ENCODE assay signal across 22 cellular contexts in the genomic region with DNA sequence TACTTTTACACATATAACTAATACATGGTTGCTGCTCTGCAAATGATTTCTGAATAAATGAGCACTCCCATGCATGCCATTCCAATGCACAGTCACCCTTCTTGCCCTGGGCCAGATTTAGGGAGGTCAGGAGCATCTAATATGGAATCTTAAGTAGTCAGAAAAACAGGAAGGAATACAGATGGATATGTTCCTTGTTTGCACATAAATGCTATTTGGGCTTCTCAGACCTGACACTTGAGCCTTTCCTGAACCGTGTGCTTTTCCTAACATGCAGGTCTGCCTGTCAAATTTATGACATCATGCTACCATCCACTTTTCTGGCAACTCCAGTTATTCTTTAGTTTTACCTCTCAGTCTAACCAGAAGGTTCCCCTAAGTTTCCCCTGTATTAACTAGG.
DNase-seq lines count a peak whose midpoint lies in the region; ATAC-seq and TF ChIP-seq lines count a peak whose summit lies in the region.
"Had no signal": no experiment of that assay in that cellular context is flagged by ENCODE, and none has a peak within 500 bp of the region (broad histone marks: within the 10 kb centered on the region; RNA-seq: fewer than 3 reads in every experiment).

No MANE protein-coding gene starts in this region.

- H3K9me3 Mint-ChIP-seq in activated CD4-positive, alpha-beta T cell treated with anti-CD3 and anti-CD28 coated beads for 36 hours (ENCODE audit: low read depth) = no peaks in the 10 kb centered on the region

- DNase-seq in SK-N-SH = no peak
- no peak for DNase-seq in SJSA1 (ENCODE audit: low read depth in 1 of 2, low spot score in 2 of 2)
- DNase-seq in COLO668 (lab: John Stamatoyannopoulos, UW; ENCODE audit: unreplicated experiment) = no peak
- no peak for DNase-seq in activated CD4-positive, alpha-beta T cell treated with anti-CD3 and anti-CD28 coated beads for 36 hours
- no peak for DNase-seq in left ventricle myocardium inferior
- no peak for DNase-seq in HuH-7.5 (ENCODE audit: low spot score)
- DNase-seq: activated CD8-positive, alpha-beta memory T cell treated with anti-CD3 and anti-CD28 coated beads for 24 hours; activated gamma-delta T cell; activated T-cell treated with anti-CD3 and anti-CD28 coated beads, Interleukin-2, amount 50 U/mL, for 1 hour; DMS79; effector CD4-positive, alpha-beta T cell; left ventricle myocardium superior; mucosa of descending colon; NCI-H1048; NCI-H187; NCI-H446; T-helper 1 cell; upper lobe of left lung had no signal

- TF ChIP-seq CTCF in SK-N-SH (IDR thresholded peaks at IDR 0.05) (no peak), left ventricle myocardium inferior (IDR thresholded peaks at IDR 0.05; ENCODE audit: borderline replicate concordance) (no peak)

- 37% methylated on average over 1 of the region's 1 CpG for WGBS in SK-N-SH (ENCODE audit: low lambda C conversion rate)
- WGBS in mesodermal cell (ENCODE audit: insufficient coverage in 2 of 2), 2 experiments = 60 to 63% methylated on average over 1 of the region's 1 CpG

- TF ChIP-seq RAD21 in SK-N-SH (IDR thresholded peaks at IDR 0.05; ENCODE audit: low read length) = no peak

- H3K4me3 ChIP-seq in SK-N-SH (ENCODE audit: low read depth in 2 of 2, low read length in 1 of 2) = no peak overlapping the region
- no peak overlapping the region for H3K4me3 ChIP-seq in SJSA1
- H3K4me3 ChIP-seq in mesodermal cell (ENCODE audit: extremely low read depth, insufficient read depth, low read length, poor library complexity, severe bottlenecking) = no peak overlapping the region
- H3K4me3 ChIP-seq in left ventricle myocardium inferior = no peak overlapping the region
- H3K4me3 ChIP-seq: GM12878, mucosa of descending colon, upper lobe of left lung had no signal

- H3K79me2 ChIP-seq in SK-N-SH (ENCODE audit: insufficient read depth) = no peaks in the 10 kb centered on the region; the same call in 1 of the 2 replicates

- H3K36me3 Mint-ChIP-seq in activated CD4-positive, alpha-beta T cell treated with anti-CD3 and anti-CD28 coated beads for 36 hours (ENCODE audit: low read depth) = peaks cover 2% of the 10 kb centered on the region

- H3K27ac ChIP-seq in SK-N-SH (ENCODE audit: low read depth in 2 of 2, low read length in 1 of 2) (peak overlapping the region in 1 of 2 experiments; percentile 94; a peak in 2 of 4 replicates), SJSA1 (peak overlapping the region; percentile 97), mesodermal cell (ENCODE audit: low read depth, low read length, severe bottlenecking) (peak overlapping the region; percentile 92), left ventricle myocardium inferior (replicated peaks) (no peak overlapping the region)

- no peaks in the 10 kb centered on the region for H3K9me2 ChIP-seq in SK-N-SH

- no peak overlapping the region for H3K9ac ChIP-seq in SK-N-SH

- no peak overlapping the region for H3K4me2 ChIP-seq in SK-N-SH

- no peaks in the 10 kb centered on the region for H3K27me3 ChIP-seq in SK-N-SH (ENCODE audit: insufficient read depth)
- H3K27me3 ChIP-seq in SJSA1 (replicated peaks) = no peaks in the 10 kb centered on the region
- H3K27me3 ChIP-seq in left ventricle myocardium inferior (ENCODE audit: low read depth) = no peaks in the 10 kb centered on the region
- H3K27me3 ChIP-seq: upper lobe of left lung had no signal

- no peak overlapping the region for H3K4me3 Mint-ChIP-seq in activated CD4-positive, alpha-beta T cell treated with anti-CD3 and anti-CD28 coated beads for 36 hours

- no peak overlapping the region for H2AFZ ChIP-seq in SK-N-SH (ENCODE audit: low read depth)

- peak; percentile 50 for ATAC-seq in SK-N-SH treated with all-trans-retinoic acid at 6 μM for 48 hours
- no peak for ATAC-seq in activated CD4-positive, alpha-beta T cell treated with anti-CD3 and anti-CD28 coated beads for 36 hours
- ATAC-seq: esophagus mucosa, GM12878, left ventricle myocardium superior, mucosa of descending colon had no signal

- H3K4me1 Mint-ChIP-seq in activated CD4-positive, alpha-beta T cell treated with anti-CD3 and anti-CD28 coated beads for 36 hours = peaks cover 21% of the 10 kb centered on the region

- no peaks in the 10 kb centered on the region for H4K20me1 ChIP-seq in SK-N-SH (ENCODE audit: insufficient read depth)

- H3K36me3 ChIP-seq in SK-N-SH (replicated peaks in 1 of 2; ENCODE audit: control insufficient read depth in 1 of 2, insufficient read depth in 2 of 2, low read length in 1 of 2) = no peaks in the 10 kb centered on the region
- no peaks in the 10 kb centered on the region for H3K36me3 ChIP-seq in SJSA1
- H3K36me3 ChIP-seq in mesodermal cell (ENCODE audit: control insufficient read depth, insufficient read depth, low read length) = no peaks in the 10 kb centered on the region
- H3K36me3 ChIP-seq in left ventricle myocardium inferior = no peaks in the 10 kb centered on the region
- H3K36me3 ChIP-seq: upper lobe of left lung had no signal

- H3K9me3 ChIP-seq in SK-N-SH = no peaks in the 10 kb centered on the region
- H3K9me3 ChIP-seq in SJSA1 (replicated peaks) = no peaks in the 10 kb centered on the region
- H3K9me3 ChIP-seq in mesodermal cell (ENCODE audit: control insufficient read depth, low read length) = no peaks in the 10 kb centered on the region
- no peaks in the 10 kb centered on the region for H3K9me3 ChIP-seq in left ventricle myocardium inferior (replicated peaks)
- H3K9me3 ChIP-seq: mucosa of descending colon, upper lobe of left lung had no signal

- H3K27me3 Mint-ChIP-seq in activated CD4-positive, alpha-beta T cell treated with anti-CD3 and anti-CD28 coated beads for 36 hours = peaks cover 3% of the 10 kb centered on the region

- CTCF ChIA-PET in SK-N-SH (lab: Yijun Ruan, JAX) = interaction anchor here (1.6 kb wide), 1 partner anchor 9 kb away, joined by 3 read pairs; no protein-coding TSS in a partner anchor
- CTCF ChIA-PET in activated CD4-positive, alpha-beta T cell treated with anti-CD3 and anti-CD28 coated beads for 36 hours (lab: Charles Lee) = no interaction called here

- POLR2A ChIA-PET in SK-N-SH (lab: Yijun Ruan, JAX) = interaction anchor here (1.1 to 1.7 kb wide), 3 partner anchors 58 to 154 kb away, joined by 3 to 5 read pairs (median 3); no protein-coding TSS in a partner anchor
- POLR2A ChIA-PET in activated CD4-positive, alpha-beta T cell treated with anti-CD3 and anti-CD28 coated beads for 36 hours (lab: Charles Lee) = no interaction called here

- no peak overlapping the region for H3K27ac Mint-ChIP-seq in activated CD4-positive, alpha-beta T cell treated with anti-CD3 and anti-CD28 coated beads for 36 hours

- peaks cover 0 to 45% of the 10 kb centered on the region in 2 experiments; a peak in 2 of 4 replicates for H3K4me1 ChIP-seq in SK-N-SH (ENCODE audit: control insufficient read depth in 1 of 2, insufficient read depth in 2 of 2, low read depth in 1 of 2, low read length in 1 of 2)
- H3K4me1 ChIP-seq in SJSA1 (replicated peaks) = peaks cover 75% of the 10 kb centered on the region
- H3K4me1 ChIP-seq in mesodermal cell (ENCODE audit: control insufficient read depth, insufficient read depth, low read length, poor library complexity, severe bottlenecking) = peaks cover 75% of the 10 kb centered on the region
- peaks cover 10% of the 10 kb centered on the region for H3K4me1 ChIP-seq in left ventricle myocardium inferior

- intact Hi-C loops in activated CD4-positive, alpha-beta T cell treated with anti-CD3 and anti-CD28 coated beads for 36 hours (cut with DNase I, micrococcal nuclease) = no loop called here
- intact Hi-C loops in left ventricle myocardium inferior (cut with micrococcal nuclease) = no loop called here

- H3F3A ChIP-seq in SK-N-SH (replicated peaks; ENCODE audit: insufficient read depth) = no peaks in the 10 kb centered on the region

- no peak for TF ChIP-seq EP300 in SK-N-SH (IDR thresholded peaks at IDR 0.05; ENCODE audit: borderline replicate concordance in 1 of 2, low read depth in 1 of 2, low read length in 1 of 2)

TF ChIP-seq in SK-N-SH treated with all-trans-retinoic acid at 6 μM for 48 hours, 23 proteins besides CTCF, POLR2A, EP300 and RAD21 (continues in another document):
- TF ChIP-seq, protein P1, sequence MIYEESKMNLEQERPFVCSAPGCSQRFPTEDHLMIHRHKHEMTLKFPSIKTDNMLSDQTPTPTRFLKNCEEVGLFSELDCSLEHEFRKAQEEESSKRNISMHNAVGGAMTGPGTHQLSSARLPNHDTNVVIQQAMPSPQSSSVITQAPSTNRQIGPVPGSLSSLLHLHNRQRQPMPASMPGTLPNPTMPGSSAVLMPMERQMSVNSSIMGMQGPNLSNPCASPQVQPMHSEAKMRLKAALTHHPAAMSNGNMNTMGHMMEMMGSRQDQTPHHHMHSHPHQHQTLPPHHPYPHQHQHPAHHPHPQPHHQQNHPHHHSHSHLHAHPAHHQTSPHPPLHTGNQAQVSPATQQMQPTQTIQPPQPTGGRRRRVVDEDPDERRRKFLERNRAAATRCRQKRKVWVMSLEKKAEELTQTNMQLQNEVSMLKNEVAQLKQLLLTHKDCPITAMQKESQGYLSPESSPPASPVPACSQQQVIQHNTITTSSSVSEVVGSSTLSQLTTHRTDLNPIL (CRISPR knock-in tag; IDR thresholded peaks at IDR 0.05; ENCODE audit: low read depth) = no peak
- TF ChIP-seq ZC3H10 (CRISPR knock-in tag; IDR thresholded peaks at IDR 0.05) = no peak

TF ChIP-seq in SK-N-SH, 30 proteins besides CTCF, POLR2A, EP300 and RAD21:
- TF ChIP-seq NFIC (IDR thresholded peaks at IDR 0.05; ENCODE audit: borderline replicate concordance) = no peak
- TF ChIP-seq SIN3A (IDR thresholded peaks at IDR 0.05; ENCODE audit: borderline replicate concordance, low read depth, low read length) = no peak
- TF ChIP-seq MXI1 (IDR thresholded peaks at IDR 0.05; ENCODE audit: low read depth, low read length) = no peak
- TF ChIP-seq RFX5 (IDR thresholded peaks at IDR 0.05; ENCODE audit: low read length) = no peak
- TF ChIP-seq, protein P2, sequence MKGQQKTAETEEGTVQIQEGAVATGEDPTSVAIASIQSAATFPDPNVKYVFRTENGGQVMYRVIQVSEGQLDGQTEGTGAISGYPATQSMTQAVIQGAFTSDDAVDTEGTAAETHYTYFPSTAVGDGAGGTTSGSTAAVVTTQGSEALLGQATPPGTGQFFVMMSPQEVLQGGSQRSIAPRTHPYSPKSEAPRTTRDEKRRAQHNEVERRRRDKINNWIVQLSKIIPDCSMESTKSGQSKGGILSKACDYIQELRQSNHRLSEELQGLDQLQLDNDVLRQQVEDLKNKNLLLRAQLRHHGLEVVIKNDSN (IDR thresholded peaks at IDR 0.05; ENCODE audit: borderline replicate concordance, low read depth) = no peak
- no peak for TF ChIP-seq JUND (IDR thresholded peaks at IDR 0.05)
- no peak for TF ChIP-seq MEF2A (IDR thresholded peaks at IDR 0.05; ENCODE audit: borderline replicate concordance, low read depth)
- TF ChIP-seq EZH2phosphoT487 (IDR thresholded peaks at IDR 0.05; ENCODE audit: borderline replicate concordance, low read depth) = no peak
- no peak for TF ChIP-seq TCF12 (IDR thresholded peaks at IDR 0.05)
- TF ChIP-seq ELF1 (IDR thresholded peaks at IDR 0.05) = no peak
- TF ChIP-seq YY1 (IDR thresholded peaks at IDR 0.05; ENCODE audit: low read depth) = no peak
- no peak for TF ChIP-seq SMC3 (IDR thresholded peaks at IDR 0.05; ENCODE audit: low read depth, low read length)
